ENCODE assay signal across 8 cellular contexts in genomic region chr10:32445740-32446615, GRCh38. TPM values are rescaled to one million over a fixed set of nuclear protein-coding genes. Genes with fewer than 3 reads are reported as not detected.
DNase-seq lines count a peak whose midpoint lies in the region; ATAC-seq, FAIRE-seq and TF ChIP-seq lines count a peak whose summit lies in the region.

Gene CCDC7, plus strand, starts transcription at chr10:32446140. Its CDS starts 5,503 bp downstream, at chr10:32451643.

- peak in 3 of 4 experiments; percentile 35 to 49 (median 48) for TF ChIP-seq CTCF in prostate gland (IDR thresholded peaks at IDR 0.05)

- peak within 1 kb of the TSS; percentile 84 to 98 (median 97) for H3K4me3 Mint-ChIP-seq in T-cell

- H3K36me3 Mint-ChIP-seq in T-cell = no peaks in the 10 kb centered on the region

- FAIRE-seq in GM12891 (lab: Jason Lieb, UNC) = peak; percentile 97

- no peaks in the 10 kb centered on the region for H3K9me3 Mint-ChIP-seq in T-cell

- CTCF ChIA-PET in T-cell (lab: Charles Lee) = interaction anchor here (0.5 to 1.9 kb wide), 16 partner anchors 8 to 693 kb away, joined by 3 to 24 read pairs (median 3); no protein-coding TSS in a partner anchor

- H3K27ac ChIP-seq in prostate gland (peak within 1 kb of the TSS; percentile 92 to 95), urinary bladder (ENCODE audit: low read depth) (peak within 1 kb of the TSS; percentile 84)

- DNase-seq in GM12891 (ENCODE audit: insufficient read length, low spot score) (peak; percentile 67), NCI-H1417 treated with DMSO at 0.1 percent for 48 hours (lab: John Stamatoyannopoulos, UW) (peak; percentile 55), T-cell (peak; percentile 77 to 90 (median 85)), amniotic epithelial cell (ENCODE audit: low read depth) (peak; percentile 83), left ventricle myocardium superior (peak; percentile 94), prostate gland (ENCODE audit: low spot score) (peak; percentile 69)

- POLR2A ChIA-PET in T-cell (lab: Charles Lee) = interaction anchor here (0.6 to 1.9 kb wide), 7 partner anchors 13 to 693 kb away, joined by 3 to 16 read pairs (median 4); no protein-coding TSS in a partner anchor

- peak; percentile 92 for TF ChIP-seq POLR2A in GM12891 (IDR thresholded peaks at IDR 0.05; ENCODE audit: low read depth, low read length)
- TF ChIP-seq POLR2A in prostate gland (IDR thresholded peaks at IDR 0.05) = no peak

- H3K4me1 ChIP-seq in prostate gland (replicated peaks) = no peaks in the 10 kb centered on the region
- H3K4me1 ChIP-seq in urinary bladder (ENCODE audit: insufficient read depth) = no peaks in the 10 kb centered on the region

- no peaks in the 10 kb centered on the region for H3K36me3 ChIP-seq in prostate gland
- H3K36me3 ChIP-seq in urinary bladder (ENCODE audit: insufficient read depth) = no peaks in the 10 kb centered on the region

- H3K4me3 ChIP-seq in prostate gland = peak within 1 kb of the TSS; percentile 42 to 49
- H3K4me3 ChIP-seq in urinary bladder (ENCODE audit: low read depth, low read length) = peak within 1 kb of the TSS; percentile 62

- ATAC-seq in HG02798 (IDR thresholded peaks at IDR 0.05; ENCODE audit: poor library complexity, unreplicated experiment) (peak; percentile 98), T-cell (replicated peaks in 1 of 4) (peak; percentile 95 to 98 (median 98)), left ventricle myocardium superior (peak; percentile 99)

- no peaks in the 10 kb centered on the region for H3K9me3 ChIP-seq in prostate gland

- H3K27me3 Mint-ChIP-seq in T-cell = no peaks in the 10 kb centered on the region

- under 1% methylated on average over 56 of the region's 56 CpGs for WGBS in prostate gland
- under 1% methylated on average over 56 of the region's 56 CpGs for WGBS in urinary bladder

- H3K4me1 Mint-ChIP-seq in T-cell = peaks cover 19 to 30% (median 24%) of the 10 kb centered on the region in 3 donors

- peak within 1 kb of the TSS; percentile 99 to 100 for H3K27ac Mint-ChIP-seq in T-cell

- intact Hi-C loops in left ventricle myocardium superior (cut with micrococcal nuclease) = no loop called here
- intact Hi-C loops in prostate gland (cut with DNase I) = loop anchor here (2.0 to 5.0 kb wide), 2 partner anchors 67 to 189 kb away; no protein-coding TSS in a partner anchor

- no peaks in the 10 kb centered on the region for H3K27me3 ChIP-seq in prostate gland (replicated peaks; ENCODE audit: insufficient read depth)

TF ChIP-seq in GM12891, 5 proteins besides CTCF, POLR2A, EP300 and RAD21:
- TF ChIP-seq PAX5 (IDR thresholded peaks at IDR 0.05; ENCODE audit: insufficient read depth, low read length, severe bottlenecking) = no peak
- TF ChIP-seq SPI1 (IDR thresholded peaks at IDR 0.05; ENCODE audit: low read depth, low read length) = peak; percentile 39; the same call in 1 of the 2 replicates
- peak; percentile 70; the same call in 1 of the 2 replicates for TF ChIP-seq POU2F2 (IDR thresholded peaks at IDR 0.05; ENCODE audit: low read depth, low read length)
- TF ChIP-seq TAF1 (IDR thresholded peaks at IDR 0.05; ENCODE audit: low read depth, low read length) = peak; percentile 80
- TF ChIP-seq POLR2AphosphoS5 (IDR thresholded peaks at IDR 0.05; ENCODE audit: low read depth, low read length) = peak; percentile 94

RNA-seq across cellular contexts. Expression of gene CCDC7, which starts in this region (rescaled TPM):
- 1.4 TPM for polyA plus RNA-seq in GM12891 (2012; ENCODE audit: low read depth, missing spikeins)
- total RNA-seq in T-cell = 10 to 100 TPM; 48.1 to 74.6 (median 62.1) TPM
- 16.7 TPM for total RNA-seq in left ventricle myocardium superior
- total RNA-seq in prostate gland = 10 to 100 TPM; 12.9 to 19.8 TPM
- total RNA-seq in urinary bladder = 109 TPM
- 1.2 TPM for polyA plus RNA-seq in urinary bladder

Comparison
In these comparisons a context has a peak if more than half of its experiments do, and no peak if none do; other contexts are left out.
1. Peak in every context shown above with its lines: DNase-seq, ATAC-seq, H3K4me3 ChIP-seq and H3K27ac ChIP-seq.